ENCODE assay signal across 9 cellular contexts in genomic region chr9:35406183-35406959, GRCh38.
DNase-seq lines count a peak whose midpoint lies in the region; ATAC-seq, FAIRE-seq and TF ChIP-seq lines count a peak whose summit lies in the region.
"Had no signal": no experiment of that assay in that cellular context is flagged by ENCODE, and none has a peak within 500 bp of the region (broad histone marks: within the 10 kb centered on the region; RNA-seq: fewer than 3 reads in every experiment).

No MANE protein-coding gene starts in this region.

- H3K4me3 Mint-ChIP-seq in CD4-positive, CD25-positive, alpha-beta regulatory T cell: peak overlapping the region in 1 of 4 donors; percentile 46

- H3K27me3 ChIP-seq in CD4-positive, CD25-positive, alpha-beta regulatory T cell (ENCODE audit: control insufficient read depth, insufficient read depth, low read length): peaks cover 7% of the 10 kb centered on the region
- H3K27me3 ChIP-seq in esophagus squamous epithelium (no peaks in the 10 kb centered on the region), trophoblast cell (ENCODE audit: insufficient read depth, low read length) (no peaks in the 10 kb centered on the region), dorsolateral prefrontal cortex (no peaks in the 10 kb centered on the region)

- peak overlapping the region in 1 of 3 donors; percentile 53 for H3K27ac Mint-ChIP-seq in CD4-positive, CD25-positive, alpha-beta regulatory T cell

- H3K79me1 ChIP-seq in trophoblast cell (ENCODE audit: low read length): no peaks in the 10 kb centered on the region

- DNase-seq in CD4-positive, CD25-positive, alpha-beta regulatory T cell: peak in 2 of 3 donors; percentile 2 to 31
- peak; percentile 25 to 41 for DNase-seq in activated CD4-positive, alpha-beta T cell treated with anti-CD3 and anti-CD28 coated beads, Interleukin-2, amount 50 U/mL, for 48 hours
- DNase-seq in esophagus squamous epithelium (lab: John Stamatoyannopoulos, UW): no peak
- peak; percentile 80 to 83 for DNase-seq in trophoblast cell
- DNase-seq in A172 (ENCODE audit: low spot score): no peak
- no peak for DNase-seq in dorsolateral prefrontal cortex
- DNase-seq in frontal cortex (ENCODE audit: low spot score in 2 of 2): no peak
- no peak for DNase-seq in Kasumi-1 (lab: John Stamatoyannopoulos, UW)

- H2BK120ac ChIP-seq in trophoblast cell (ENCODE audit: insufficient read depth, low read length, poor library complexity): no peak overlapping the region

- H4K8ac ChIP-seq in trophoblast cell (ENCODE audit: low read depth, low read length): peak overlapping the region; percentile 20

- peaks cover 20% of the 10 kb centered on the region for H3K27me3 Mint-ChIP-seq in CD4-positive, CD25-positive, alpha-beta regulatory T cell

- TF ChIP-seq CTCF in esophagus squamous epithelium (IDR thresholded peaks at IDR 0.05) (no peak), dorsolateral prefrontal cortex (IDR thresholded peaks at IDR 0.05 in 54 of 56, conservative IDR thresholded peaks at IDR 0.05 in 2 of 56; ENCODE audit: low read depth in 1 of 56, partially characterized antibody in 56 of 56) (no peak)

- H3K23ac ChIP-seq in trophoblast cell (ENCODE audit: low read length): no peak overlapping the region

- no peak overlapping the region for H4K12ac ChIP-seq in trophoblast cell (ENCODE audit: low read depth, low read length)

- no peak for ATAC-seq in CD4-positive, CD25-positive, alpha-beta regulatory T cell (ENCODE audit: low read depth in 2 of 2)

- intact Hi-C loops in esophagus squamous epithelium (cut with DNase I): no loop called here
- intact Hi-C loops in dorsolateral prefrontal cortex (cut with DNase I): no loop called here

- no peaks in the 10 kb centered on the region for H3K36me3 Mint-ChIP-seq in CD4-positive, CD25-positive, alpha-beta regulatory T cell

- H2BK12ac ChIP-seq in trophoblast cell (ENCODE audit: low read length): no peak overlapping the region

- no peak for TF ChIP-seq POLR2A in esophagus squamous epithelium (IDR thresholded peaks at IDR 0.05)

- WGBS in esophagus squamous epithelium, 2 donors: 31 to 38% methylated on average over 11 to 19 of the region's 28 CpGs
- no CpG with 5 or more reads among the region's 28 CpGs for WGBS in trophoblast cell (ENCODE audit: extremely low coverage, insufficient coverage, insufficient read length)

- no peak overlapping the region for H3K18ac ChIP-seq in trophoblast cell (ENCODE audit: low read length)

- FAIRE-seq in frontal cortex (lab: Jason Lieb, UNC): no peak

- no peak overlapping the region for H2BK5ac ChIP-seq in trophoblast cell (ENCODE audit: low read depth, low read length, poor library complexity)

- H2AFZ ChIP-seq in trophoblast cell (ENCODE audit: insufficient read depth, low read length, poor library complexity): no peak overlapping the region

- no peak overlapping the region for H2AK5ac ChIP-seq in trophoblast cell (ENCODE audit: low read length)

- no peak overlapping the region for H4K91ac ChIP-seq in trophoblast cell (ENCODE audit: low read depth, low read length)

- no peak overlapping the region for H3K27ac ChIP-seq in CD4-positive, CD25-positive, alpha-beta regulatory T cell (ENCODE audit: insufficient read depth, low read length, poor library complexity, severe bottlenecking)
- H3K27ac ChIP-seq in esophagus squamous epithelium: no peak overlapping the region
- H3K27ac ChIP-seq in trophoblast cell (ENCODE audit: low read depth, low read length): no peak overlapping the region
- H3K27ac ChIP-seq in dorsolateral prefrontal cortex: no peak overlapping the region
- H3K27ac ChIP-seq: C4-2B had no signal

- no peak overlapping the region for H3K4ac ChIP-seq in trophoblast cell (ENCODE audit: low read depth, low read length)

- no peaks in the 10 kb centered on the region for H3K9me3 ChIP-seq in CD4-positive, CD25-positive, alpha-beta regulatory T cell (ENCODE audit: control insufficient read depth in 2 of 2, low read length in 2 of 2)
- no peaks in the 10 kb centered on the region for H3K9me3 ChIP-seq in esophagus squamous epithelium
- no peaks in the 10 kb centered on the region for H3K9me3 ChIP-seq in trophoblast cell (ENCODE audit: insufficient read depth, low read depth, low read length)

- H3K36me3 ChIP-seq in CD4-positive, CD25-positive, alpha-beta regulatory T cell (ENCODE audit: control insufficient read depth, insufficient read depth, low read length): no peaks in the 10 kb centered on the region
- peaks cover 0 to 42% (median 7%) of the 10 kb centered on the region in 3 donors for H3K36me3 ChIP-seq in esophagus squamous epithelium
- H3K36me3 ChIP-seq in trophoblast cell (ENCODE audit: control insufficient read depth in 1 of 2, insufficient read depth in 2 of 2, low read length in 2 of 2): peaks cover 0 to 5% of the 10 kb centered on the region in 2 experiments

- H3K4me1 ChIP-seq in CD4-positive, CD25-positive, alpha-beta regulatory T cell (ENCODE audit: control insufficient read depth, insufficient read depth, low read length, poor library complexity, severe bottlenecking): no peaks in the 10 kb centered on the region
- peaks cover 0 to 11% (median 10%) of the 10 kb centered on the region in 3 donors for H3K4me1 ChIP-seq in esophagus squamous epithelium
- no peaks in the 10 kb centered on the region for H3K4me1 ChIP-seq in trophoblast cell (ENCODE audit: control insufficient read depth in 1 of 2, insufficient read depth in 2 of 2, low read length in 2 of 2)

- no peaks in the 10 kb centered on the region for H3K9me3 Mint-ChIP-seq in CD4-positive, CD25-positive, alpha-beta regulatory T cell

- no peak overlapping the region for H3K14ac ChIP-seq in trophoblast cell (ENCODE audit: low read length)

- peaks cover 0 to 5% (median 0%) of the 10 kb centered on the region in 4 donors for H3K4me1 Mint-ChIP-seq in CD4-positive, CD25-positive, alpha-beta regulatory T cell

- H3K79me2 ChIP-seq in trophoblast cell (ENCODE audit: control insufficient read depth, insufficient read depth, low read length, poor library complexity): no peaks in the 10 kb centered on the region

- H3K4me2 ChIP-seq in trophoblast cell (ENCODE audit: low read length): peak overlapping the region; percentile 3

- no peak overlapping the region for H3K9ac ChIP-seq in trophoblast cell (ENCODE audit: low read length)

- no peak overlapping the region for H3K4me3 ChIP-seq in CD4-positive, CD25-positive, alpha-beta regulatory T cell (ENCODE audit: low read depth, low read length)
- H3K4me3 ChIP-seq in esophagus squamous epithelium (peak overlapping the region in 3 of 4 donors; percentile 9 to 39 (median 19)), trophoblast cell (ENCODE audit: low read depth, low read length) (no peak overlapping the region), dorsolateral prefrontal cortex (peak overlapping the region in 1 of 59 donors; percentile 23)

Comparison
In these comparisons a context has a peak if more than half of its experiments do, and no peak if none do; other contexts are left out.
1. DNase-seq: peak in CD4-positive, CD25-positive, alpha-beta regulatory T cell (2 of 3), activated CD4-positive, alpha-beta T cell treated with anti-CD3 and anti-CD28 coated beads, Interleukin-2, amount 50 U/mL, for 48 hours (2 of 2) and trophoblast cell (2 of 2); none in esophagus squamous epithelium (single experiment), A172 (single experiment), dorsolateral prefrontal cortex (0 of 10), frontal cortex (0 of 2) and Kasumi-1 (0 of 2).
2. H3K4me3 ChIP-seq: peak in esophagus squamous epithelium (3 of 4); none in CD4-positive, CD25-positive, alpha-beta regulatory T cell (single experiment) and trophoblast cell (single experiment).